Comparison of ENCODE assay signal across 11 cellular contexts in genomic region chr6:33433560-33434191, GRCh38. TPM values are rescaled to one million over a fixed set of nuclear protein-coding genes. Genes with fewer than 3 reads are reported as not detected.
DNase-seq lines count a peak whose midpoint lies in the region; ATAC-seq and TF ChIP-seq lines count a peak whose summit lies in the region.
"Had no signal": no experiment of that assay in that cellular context is flagged by ENCODE, and none has a peak within 500 bp of the region (broad histone marks: within the 10 kb centered on the region; RNA-seq: fewer than 3 reads in every experiment).

No MANE protein-coding gene starts in this region.

- H3K36me3 ChIP-seq in KOPT-K1 (ENCODE audit: insufficient read depth, low read length) (peaks cover 44% of the 10 kb centered on the region), thoracic aorta (peaks cover 19% of the 10 kb centered on the region), MG63 (no peaks in the 10 kb centered on the region)
- H3K36me3 ChIP-seq in CD8-positive, alpha-beta memory T cell (ENCODE audit: insufficient read depth, low read length): peaks cover 13% of the 10 kb centered on the region

- no peak for TF ChIP-seq CTCF in thoracic aorta (IDR thresholded peaks at IDR 0.05)

- POLR2A ChIA-PET in CD8-positive, alpha-beta memory T cell (lab: Charles Lee): interaction anchor here (1.0 kb wide), 1 partner anchor 17 kb away, joined by 3 read pairs; no protein-coding TSS in a partner anchor

- H3K4me3 ChIP-seq in thoracic aorta (no peak overlapping the region), MG63 (no peak overlapping the region)
- H3K4me3 ChIP-seq in CD8-positive, alpha-beta memory T cell (ENCODE audit: low read length): no peak overlapping the region
- H3K4me3 ChIP-seq: testis had no signal

- H3K4me1 ChIP-seq in thoracic aorta (ENCODE audit: control insufficient read depth in 1 of 2, low read depth in 2 of 2): peaks cover 1 to 41% of the 10 kb centered on the region in 2 donors
- H3K4me1 ChIP-seq in CD8-positive, alpha-beta memory T cell (ENCODE audit: insufficient read depth, low read length): peaks cover 45% of the 10 kb centered on the region

- H3K27me3 ChIP-seq in thoracic aorta (replicated peaks; ENCODE audit: insufficient read depth): no peaks in the 10 kb centered on the region
- H3K27me3 ChIP-seq in CD8-positive, alpha-beta memory T cell (ENCODE audit: insufficient read depth, low read length, poor library complexity, severe bottlenecking): no peaks in the 10 kb centered on the region
- H3K27me3 ChIP-seq in MG63: no peaks in the 10 kb centered on the region
- H3K27me3 ChIP-seq: testis had no signal

- no peaks in the 10 kb centered on the region for H3K27me3 Mint-ChIP-seq in effector memory CD8-positive, alpha-beta T cell
- H3K27me3 Mint-ChIP-seq in CD8-positive, alpha-beta memory T cell: no peaks in the 10 kb centered on the region

- no peaks in the 10 kb centered on the region for H3K9me3 Mint-ChIP-seq in effector memory CD8-positive, alpha-beta T cell
- H3K9me3 Mint-ChIP-seq in CD8-positive, alpha-beta memory T cell: no peaks in the 10 kb centered on the region

- peak overlapping the region; percentile 83 for H3K27ac ChIP-seq in KOPT-K1 (ENCODE audit: low read depth, low read length, poor library complexity, severe bottlenecking)
- no peak overlapping the region for H3K27ac ChIP-seq in thoracic aorta
- no peak overlapping the region for H3K27ac ChIP-seq in CD8-positive, alpha-beta memory T cell (ENCODE audit: low read depth, low read length)
- H3K27ac ChIP-seq: testis had no signal

- H3K9me3 ChIP-seq in KOPT-K1 (ENCODE audit: insufficient read depth, low read length, poor library complexity, severe bottlenecking): no peaks in the 10 kb centered on the region
- no peaks in the 10 kb centered on the region for H3K9me3 ChIP-seq in thoracic aorta
- no peaks in the 10 kb centered on the region for H3K9me3 ChIP-seq in CD8-positive, alpha-beta memory T cell (ENCODE audit: low read length)
- no peaks in the 10 kb centered on the region for H3K9me3 ChIP-seq in MG63
- H3K9me3 ChIP-seq: testis had no signal

- DNase-seq in effector memory CD8-positive, alpha-beta T cell: no peak
- DNase-seq in left kidney (ENCODE audit: low read depth, low spot score): peak; percentile 59
- no peak for DNase-seq in thoracic aorta (ENCODE audit: low spot score)
- no peak for DNase-seq in CD8-positive, alpha-beta memory T cell
- DNase-seq in activated CD4-positive, alpha-beta T cell treated with anti-CD3 and anti-CD28 coated beads for 48 hours: no peak
- DNase-seq in MG63: no peak
- DNase-seq: NCI-H2107; occipital lobe; stimulated activated CD4-positive, alpha-beta T cell treated with anti-CD3 and anti-CD28 coated beads, Interleukin-4, amount 100 ng/mL, for 24 hours; testis had no signal

- no peak overlapping the region for H3K4me3 Mint-ChIP-seq in effector memory CD8-positive, alpha-beta T cell
- peak overlapping the region in 2 of 7 donors; percentile 70 to 79 for H3K4me3 Mint-ChIP-seq in CD8-positive, alpha-beta memory T cell

- H3K4me1 Mint-ChIP-seq in effector memory CD8-positive, alpha-beta T cell (ENCODE audit: low read depth in 2 of 2): peaks cover 39 to 49% of the 10 kb centered on the region in 2 donors
- H3K4me1 Mint-ChIP-seq in CD8-positive, alpha-beta memory T cell: peaks cover 44 to 50% (median 46%) of the 10 kb centered on the region in 3 donors

- H3K36me3 Mint-ChIP-seq in effector memory CD8-positive, alpha-beta T cell (ENCODE audit: insufficient read depth): peaks cover 49% of the 10 kb centered on the region
- peaks cover 3 to 46% (median 7%) of the 10 kb centered on the region in 3 donors for H3K36me3 Mint-ChIP-seq in CD8-positive, alpha-beta memory T cell

- CTCF ChIA-PET in CD8-positive, alpha-beta memory T cell (lab: Charles Lee): no interaction called here

- H3K27ac Mint-ChIP-seq in effector memory CD8-positive, alpha-beta T cell: peak overlapping the region; percentile 95 to 100
- H3K27ac Mint-ChIP-seq in CD8-positive, alpha-beta memory T cell: peak overlapping the region in 4 of 8 donors; percentile 3 to 84 (median 57)

- ATAC-seq in effector memory CD8-positive, alpha-beta T cell (replicated peaks): no peak
- ATAC-seq in thoracic aorta (ENCODE audit: insufficient number of reproducible peaks, low FRiP score, low read depth): peak; percentile 35

RNA-seq across cellular contexts. Expression of gene SYNGAP1, which starts 13.8 kb away (rescaled TPM):
- total RNA-seq in thoracic aorta: 10 to 100 TPM; 16.2 to 24.6 TPM
- 10 to 100 TPM; 22.6 to 24.9 TPM for total RNA-seq in CD8-positive, alpha-beta memory T cell
- polyA plus RNA-seq in CD8-positive, alpha-beta memory T cell: 1.0 TPM
- 0.92 and 0.96 TPM in 2 replicates for total RNA-seq in MG63 (2014; rRNA removed; shearing (Covaris generic); ENCODE audit: low replicate concordance)

RNA-seq across cellular contexts. Expression of gene CUTA, which starts 15.8 kb away (rescaled TPM):
- 100 to 1,000 TPM in 1 of 2 donors, 10 to 100 TPM in 1; 60.3 to 207 TPM for total RNA-seq in thoracic aorta
- total RNA-seq in CD8-positive, alpha-beta memory T cell: 100 to 1,000 TPM; 149 to 164 TPM
- 451 TPM for polyA plus RNA-seq in CD8-positive, alpha-beta memory T cell
- 158 and 230 TPM in 2 replicates for total RNA-seq in MG63 (2014; rRNA removed; shearing (Covaris generic); ENCODE audit: low replicate concordance)

RNA-seq across cellular contexts. Expression of gene ZBTB9, which starts 20.7 kb away (rescaled TPM):
- 1 to 10 TPM; 1.1 to 7.1 TPM for total RNA-seq in thoracic aorta
- 10 to 100 TPM; 16.4 to 16.5 TPM for total RNA-seq in CD8-positive, alpha-beta memory T cell
- polyA plus RNA-seq in CD8-positive, alpha-beta memory T cell: 9.1 TPM
- total RNA-seq in MG63 (2014; rRNA removed; shearing (Covaris generic); ENCODE audit: low replicate concordance): 5.6 and 6.9 TPM in 2 replicates

RNA-seq across cellular contexts. Expression of gene PHF1, which starts 22.9 kb away (rescaled TPM):
- total RNA-seq in thoracic aorta: 100 to 1,000 TPM in 1 of 2 donors, 10 to 100 TPM in 1; 82.0 to 104 TPM
- total RNA-seq in CD8-positive, alpha-beta memory T cell: 10 to 100 TPM; 38.5 to 43.3 TPM
- 76.5 TPM for polyA plus RNA-seq in CD8-positive, alpha-beta memory T cell
- total RNA-seq in MG63 (2014; rRNA removed; shearing (Covaris generic); ENCODE audit: low replicate concordance): 11.6 and 12.6 TPM in 2 replicates

RNA-seq across cellular contexts. Expression of gene KIFC1, which starts 42.1 kb away (rescaled TPM):
- total RNA-seq in thoracic aorta: under 1 TPM; 0.81 to 0.85 TPM
- 10 to 100 TPM; 51.6 to 52.7 TPM for total RNA-seq in CD8-positive, alpha-beta memory T cell
- 0.39 TPM for polyA plus RNA-seq in CD8-positive, alpha-beta memory T cell
- total RNA-seq in MG63 (2014; rRNA removed; shearing (Covaris generic); ENCODE audit: low replicate concordance): 36.6 and 45.5 TPM in 2 replicates
